Comparison of ENCODE assay signal across 17 cellular contexts in genomic region chr9:109742759-109743388, GRCh38. TPM values are rescaled to one million over a fixed set of nuclear protein-coding genes. Genes with fewer than 3 reads are reported as not detected.
DNase-seq lines count a peak whose midpoint lies in the region; ATAC-seq and TF ChIP-seq lines count a peak whose summit lies in the region.
"Had no signal": no experiment of that assay in that cellular context is flagged by ENCODE, and none has a peak within 500 bp of the region (broad histone marks: within the 10 kb centered on the region; RNA-seq: fewer than 3 reads in every experiment).

No MANE protein-coding gene starts in this region.

- intact Hi-C loops in left ventricle myocardium superior (cut with micrococcal nuclease) = no loop called here
- intact Hi-C loops in sciatic nerve (cut with DNase I) = no loop called here

- DNase-seq in HFF-Myc (ENCODE audit: extremely low read depth, low read depth) (peak; percentile 40), astrocyte of the hippocampus (ENCODE audit: low read depth, low spot score) (peak; percentile 67), left ventricle myocardium superior (peak; percentile 47), sciatic nerve (ENCODE audit: low spot score) (no peak), NCI-H446 (lab: John Stamatoyannopoulos, UW) (no peak)
- DNase-seq: activated CD4-positive, alpha-beta T cell treated with anti-CD3 and anti-CD28 coated beads, Interleukin-2, amount 50 U/mL, for 4 hours; activated T-cell treated with anti-CD3 and anti-CD28 coated beads, Interleukin-2, amount 50 U/mL, for 1 hour; glutamatergic neuron; NCI-H1417 treated with DMSO at 0.1 percent for 48 hours; NK-92 treated with Interleukin-12 subunit alpha and Interleukin-12 subunit beta, amount 100 ng/mL, for 24 hours; SHP77; stimulated activated naive CD8-positive, alpha-beta T cell treated with anti-CD3 and anti-CD28 coated beads, Interleukin-15, amount 100 ng/mL, for 72 hours; T1000 had no signal

- no peak for TF ChIP-seq CTCF in HFF-Myc (IDR thresholded peaks at IDR 0.05; ENCODE audit: low read depth, low read length, missing control alignments)

- ATAC-seq in left ventricle myocardium superior (peak; percentile 4), sciatic nerve (peak; percentile 68), GM21576 (IDR thresholded peaks at IDR 0.05; ENCODE audit: unreplicated experiment) (no peak), HG03521 (IDR thresholded peaks at IDR 0.05; ENCODE audit: unreplicated experiment) (no peak)
- ATAC-seq: activated naive CD4-positive, alpha-beta T cell treated with anti-CD3 and anti-CD28 coated beads, Interleukin-2, amount 50 U/mL, for 72 hours; stimulated activated naive CD8-positive, alpha-beta T cell treated with anti-CD3 and anti-CD28 coated beads, Interleukin-15, amount 100 ng/mL, for 72 hours had no signal

- H3K4me3 ChIP-seq in HFF-Myc (replicated peaks; ENCODE audit: low read depth, low read length) = no peak overlapping the region
- H3K4me3 ChIP-seq: BLaER1 had no signal

RNA-seq across cellular contexts. Expression of gene PALM2AKAP2, which starts 37.1 kb away (rescaled TPM):
- total RNA-seq in left ventricle myocardium superior (76.1 TPM), sciatic nerve (19.7 TPM)

Comparison
In these comparisons a context has a peak if more than half of its experiments do, and no peak if none do; other contexts are left out.
1. DNase-seq: peak in HFF-Myc (single experiment), astrocyte of the hippocampus (single experiment) and left ventricle myocardium superior (single experiment); none in sciatic nerve (single experiment) and NCI-H446 (0 of 2).
2. ATAC-seq: peak in left ventricle myocardium superior (single experiment) and sciatic nerve (single experiment); none in GM21576 (single experiment) and HG03521 (single experiment).